ENCODE assay signal across 13 cellular contexts in the genomic region with DNA sequence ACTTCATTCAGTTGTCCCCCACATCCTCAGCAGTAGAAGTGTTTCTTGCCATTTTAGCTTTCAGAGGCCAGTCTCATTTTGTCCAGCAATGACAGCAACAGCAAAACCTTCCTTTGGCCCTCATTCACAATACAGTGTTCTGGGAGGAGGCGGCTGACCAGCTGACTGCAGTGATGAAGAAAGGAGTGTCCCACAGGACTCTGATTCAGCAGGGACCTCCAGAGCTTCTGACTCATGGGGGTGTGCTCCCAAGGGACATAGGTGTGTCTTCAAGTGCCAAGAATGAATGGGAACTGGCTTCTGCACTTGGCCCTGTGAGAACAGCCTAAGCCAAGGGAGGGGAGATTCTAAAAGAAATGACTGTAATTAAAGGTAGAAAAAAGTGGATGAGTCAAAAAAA.
A peak's percentile ranks its signal among the peaks of the same experiment; 100 is the strongest.
DNase-seq lines count a peak whose midpoint lies in the region; ATAC-seq and TF ChIP-seq lines count a peak whose summit lies in the region.
"Had no signal": no experiment of that assay in that cellular context is flagged by ENCODE, and none has a peak within 500 bp of the region (broad histone marks: within the 10 kb centered on the region; RNA-seq: fewer than 3 reads in every experiment).

No MANE protein-coding gene starts in this region.

- H3K27ac ChIP-seq in esophagus (ENCODE audit: low read depth in 2 of 2, low read length in 1 of 2) (peak overlapping the region; percentile 67 to 76), osteoblast (ENCODE audit: low read depth, low read length) (peak overlapping the region; percentile 23), gastrocnemius medialis (no peak overlapping the region)

- peak overlapping the region; percentile 17 for H3K4me2 ChIP-seq in osteoblast (ENCODE audit: insufficient read depth, low read length)

- no peaks in the 10 kb centered on the region for H3K9me3 ChIP-seq in esophagus (ENCODE audit: control insufficient read depth in 2 of 2, insufficient read depth in 1 of 2, low read depth in 1 of 2, low read length in 1 of 2)
- no peaks in the 10 kb centered on the region for H3K9me3 ChIP-seq in osteoblast (ENCODE audit: low read depth, low read length)
- no peaks in the 10 kb centered on the region for H3K9me3 ChIP-seq in gastrocnemius medialis

- TF ChIP-seq POLR2A in gastrocnemius medialis (IDR thresholded peaks at IDR 0.05) = no peak

- ATAC-seq in HG03565 (IDR thresholded peaks at IDR 0.05; ENCODE audit: unreplicated experiment) = no peak
- no peak for ATAC-seq in gastrocnemius medialis
- no peak for ATAC-seq in HG03108 (IDR thresholded peaks at IDR 0.05; ENCODE audit: unreplicated experiment)
- ATAC-seq: stimulated activated effector memory CD8-positive, alpha-beta T cell treated with anti-CD3 and anti-CD28 coated beads, Interleukin-12 subunit alpha, Interleukin-12 subunit beta, amount 100 ng/mL, for 72 hours had no signal

- WGBS in esophagus, 2 donors = 71 to 77% methylated on average over 1 of the region's 1 CpG

- H3K4me3 ChIP-seq in esophagus (ENCODE audit: low read depth in 1 of 2, low read length in 2 of 2) (no peak overlapping the region), osteoblast (ENCODE audit: insufficient read depth, low read length) (no peak overlapping the region), gastrocnemius medialis (no peak overlapping the region)
- H3K4me3 ChIP-seq: lung had no signal

- in situ Hi-C loops in gastrocnemius medialis (cut with MboI; ENCODE audit: low sequenced_read_pairs in 4 of 4) = no loop called here

- peaks cover 0 to 6% of the 10 kb centered on the region in 2 donors for H3K4me1 ChIP-seq in esophagus (ENCODE audit: control insufficient read depth in 2 of 2, insufficient read depth in 2 of 2, low read length in 1 of 2)
- H3K4me1 ChIP-seq in osteoblast (ENCODE audit: insufficient read depth, low read length) = peaks cover 23% of the 10 kb centered on the region
- H3K4me1 ChIP-seq in gastrocnemius medialis = peaks cover 0 to 4% of the 10 kb centered on the region in 2 donors

- H3K36me3 ChIP-seq in esophagus (ENCODE audit: control insufficient read depth in 2 of 2, insufficient read depth in 2 of 2, low read length in 1 of 2) (no peaks in the 10 kb centered on the region), osteoblast (ENCODE audit: insufficient read depth, low read length) (no peaks in the 10 kb centered on the region), gastrocnemius medialis (no peaks in the 10 kb centered on the region)

- intact Hi-C loops in gastrocnemius medialis (cut with DNase I; ENCODE audit: low total_unique reads) = no loop called here

- H3K27me3 ChIP-seq in esophagus (ENCODE audit: control insufficient read depth in 1 of 2, insufficient read depth in 2 of 2, low read length in 2 of 2) = no peaks in the 10 kb centered on the region
- H3K27me3 ChIP-seq in osteoblast (ENCODE audit: insufficient read depth, low read length) = peaks cover 13% of the 10 kb centered on the region
- H3K27me3 ChIP-seq in gastrocnemius medialis = no peaks in the 10 kb centered on the region

- H3K79me2 ChIP-seq in osteoblast (ENCODE audit: insufficient read depth, low read length) = no peaks in the 10 kb centered on the region

- H4K20me1 ChIP-seq in osteoblast (ENCODE audit: insufficient read depth, low read length) = no peaks in the 10 kb centered on the region

- TF ChIP-seq CTCF in osteoblast (IDR thresholded peaks at IDR 0.05; ENCODE audit: extremely low read depth, low read depth, low read length) = no peak
- TF ChIP-seq CTCF in gastrocnemius medialis (IDR thresholded peaks at IDR 0.05 in 4 of 5, conservative IDR thresholded peaks at IDR 0.05 in 1 of 5) = no peak

- no peak overlapping the region for H2AFZ ChIP-seq in osteoblast (ENCODE audit: low read length)

- DNase-seq in EL (peak; percentile 54), RPMI7951 (ENCODE audit: low read depth) (peak; percentile 59), osteoblast (ENCODE audit: insufficient read length, low spot score, missing footprints) (peak; percentile 85), DMS79 treated with DMSO at 0.1 percent for 48 hours (lab: John Stamatoyannopoulos, UW) (no peak), gastrocnemius medialis (no peak)
- DNase-seq: activated CD4-positive, alpha-beta T cell treated with anti-CD3 and anti-CD28 coated beads, Interleukin-2, amount 10 ng/mL, durations not matched to agents 7 days and 5 days; activated effector memory CD4-positive, alpha-beta T cell treated with Interleukin-2 at 50 U/mL for 16 hours; head of caudate nucleus had no signal

Comparison
In these comparisons a context has a peak if more than half of its experiments do, and no peak if none do; other contexts are left out.
1. DNase-seq: peak in EL (single experiment), RPMI7951 (single experiment) and osteoblast (single experiment); none in DMS79 treated with DMSO at 0.1 percent for 48 hours (single experiment) and gastrocnemius medialis (0 of 2).
2. H3K27ac ChIP-seq: peak in esophagus (2 of 2) and osteoblast (single experiment); none in gastrocnemius medialis (0 of 4).